In the genomic region with DNA sequence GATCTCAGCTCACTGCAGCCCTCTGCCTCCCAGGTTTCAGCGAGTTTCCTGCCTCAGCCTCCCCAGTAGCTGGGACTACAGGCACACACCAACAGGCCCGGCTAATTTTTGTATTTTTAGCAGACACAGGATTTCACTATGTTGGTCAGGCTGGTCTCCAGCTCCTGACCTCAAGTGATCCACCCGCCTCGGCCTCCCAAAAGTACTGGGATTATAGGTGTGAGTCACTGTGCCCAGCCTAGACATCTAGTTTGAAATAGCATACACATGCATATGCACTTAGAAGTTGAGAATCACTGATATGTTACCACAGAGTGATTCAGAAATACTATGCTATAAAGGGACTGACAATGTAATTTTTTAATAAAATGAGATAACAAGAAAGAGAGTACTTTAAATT, we compare ENCODE assay signal across 20 cellular contexts.
A peak's percentile ranks its signal among the peaks of the same experiment; 100 is the strongest.
DNase-seq lines count a peak whose midpoint lies in the region; ATAC-seq and TF ChIP-seq lines count a peak whose summit lies in the region.
"Had no signal": no experiment of that assay in that cellular context is flagged by ENCODE, and none has a peak within 500 bp of the region (broad histone marks: within the 10 kb centered on the region; RNA-seq: fewer than 3 reads in every experiment).

No MANE protein-coding gene starts in this region.

- H3K27me3 ChIP-seq in breast epithelium: no peaks in the 10 kb centered on the region
- no peaks in the 10 kb centered on the region for H3K27me3 ChIP-seq in foreskin keratinocyte
- no peaks in the 10 kb centered on the region for H3K27me3 ChIP-seq in left lung
- H3K27me3 ChIP-seq: heart right ventricle had no signal

- H3K36me3 ChIP-seq in breast epithelium (no peaks in the 10 kb centered on the region), left lung (peaks cover 0 to 35% of the 10 kb centered on the region in 2 donors)

- no TSS peak for BruUV-seq in MCF 10A (replicated peaks; lab: Mats Ljungman, UMichigan)

- H3K9me3 ChIP-seq in breast epithelium: no peaks in the 10 kb centered on the region
- no peaks in the 10 kb centered on the region for H3K9me3 ChIP-seq in left lung
- H3K9me3 ChIP-seq: A549, heart right ventricle had no signal

- CTCF ChIA-PET in MCF 10A (lab: Yijun Ruan, JAX): no interaction called here

- no peak overlapping the region for H3K4me3 ChIP-seq in breast epithelium
- no peak overlapping the region for H3K4me3 ChIP-seq in left lung
- H3K4me3 ChIP-seq: A549, heart right ventricle had no signal

- no peak overlapping the region for H3K4me3 Mint-ChIP-seq in MCF 10A (ENCODE audit: unreplicated experiment)
- H3K4me3 Mint-ChIP-seq: activated naive CD8-positive, alpha-beta T cell treated with anti-CD3 and anti-CD28 coated beads, Interleukin-2, amount 10 ng/mL, durations not matched to agents 7 days and 5 days; mesothelial cell of epicardium; stimulated activated memory B cell treated with anti-CD40 and anti-IgM and Interleukin-4, amounts not matched to agents 10 μg/mL and 1 μg/mL and 100 μg/mL, for 72 hours; type B pancreatic cell had no signal

- H3K4me1 Mint-ChIP-seq in MCF 10A (ENCODE audit: insufficient read depth, unreplicated experiment): no peaks in the 10 kb centered on the region
- H3K4me1 Mint-ChIP-seq: activated naive CD8-positive, alpha-beta T cell treated with anti-CD3 and anti-CD28 coated beads, Interleukin-2, amount 10 ng/mL, durations not matched to agents 7 days and 5 days; mesothelial cell of epicardium; stimulated activated memory B cell treated with anti-CD40 and anti-IgM and Interleukin-4, amounts not matched to agents 10 μg/mL and 1 μg/mL and 100 μg/mL, for 72 hours had no signal

- TF ChIP-seq CTCF in MCF 10A (IDR thresholded peaks at IDR 0.05; ENCODE audit: unreplicated experiment): no peak
- TF ChIP-seq CTCF in breast epithelium (IDR thresholded peaks at IDR 0.05): no peak
- TF ChIP-seq CTCF in foreskin keratinocyte (conservative IDR thresholded peaks at IDR 0.05): no peak
- TF ChIP-seq CTCF in left lung (IDR thresholded peaks at IDR 0.05): no peak

- H3K27me3 Mint-ChIP-seq in MCF 10A (ENCODE audit: insufficient read depth, unreplicated experiment): no peaks in the 10 kb centered on the region
- H3K27me3 Mint-ChIP-seq: activated naive CD8-positive, alpha-beta T cell treated with anti-CD3 and anti-CD28 coated beads, Interleukin-2, amount 10 ng/mL, durations not matched to agents 7 days and 5 days; stimulated activated memory B cell treated with anti-CD40 and anti-IgM and Interleukin-4, amounts not matched to agents 10 μg/mL and 1 μg/mL and 100 μg/mL, for 72 hours; type B pancreatic cell had no signal

- no peak for TF ChIP-seq POLR2A in breast epithelium (IDR thresholded peaks at IDR 0.05)

- H3K27ac ChIP-seq in breast epithelium (no peak overlapping the region), foreskin keratinocyte (no peak overlapping the region), left lung (no peak overlapping the region)
- H3K27ac ChIP-seq: A549, heart right ventricle had no signal

- no peaks in the 10 kb centered on the region for H3K4me1 ChIP-seq in breast epithelium
- H3K4me1 ChIP-seq in foreskin keratinocyte: no peaks in the 10 kb centered on the region
- H3K4me1 ChIP-seq in left lung: no peaks in the 10 kb centered on the region
- H3K4me1 ChIP-seq: A549 had no signal

- POLR2A ChIA-PET in MCF 10A (lab: Yijun Ruan, JAX): no interaction called here

- peak; percentile 27 for DNase-seq in MCF 10A (ENCODE audit: unreplicated experiment)
- DNase-seq in breast epithelium (ENCODE audit: low spot score in 2 of 2): no peak
- DNase-seq in amniotic stem cell (lab: John Stamatoyannopoulos, UW): peak; percentile 45
- peak in 1 of 2 donors; percentile 42 for DNase-seq in foreskin keratinocyte
- DNase-seq in left lung: no peak
- DNase-seq in left cardiac atrium: no peak
- DNase-seq in NCI-H82 treated with DMSO at 0.1 percent for 48 hours (lab: John Stamatoyannopoulos, UW; ENCODE audit: unreplicated experiment): no peak
- no peak for DNase-seq in COR-L47 (lab: John Stamatoyannopoulos, UW)
- DNase-seq: activated CD4-positive, alpha-beta T cell treated with anti-CD3 and anti-CD28 coated beads, Interleukin-2, amount 50 U/mL, for 4 hours; activated naive CD8-positive, alpha-beta T cell treated with anti-CD3 and anti-CD28 coated beads, Interleukin-2, amount 10 ng/mL, durations not matched to agents 7 days and 5 days; activated T-cell treated with anti-CD3 and anti-CD28 coated beads, Interleukin-2, amount 50 U/mL, for 48 hours; heart right ventricle; Kasumi-1; kidney; NCI-H1694 treated with DMSO at 0.1 percent for 48 hours; nucleus accumbens had no signal

- H3K36me3 Mint-ChIP-seq in MCF 10A (ENCODE audit: insufficient read depth, unreplicated experiment): peaks cover 43% of the 10 kb centered on the region

- H3K27ac Mint-ChIP-seq in MCF 10A (ENCODE audit: low read depth, unreplicated experiment): no peak overlapping the region
- H3K27ac Mint-ChIP-seq: activated naive CD8-positive, alpha-beta T cell treated with anti-CD3 and anti-CD28 coated beads, Interleukin-2, amount 10 ng/mL, durations not matched to agents 7 days and 5 days; mesothelial cell of epicardium; stimulated activated memory B cell treated with anti-CD40 and anti-IgM and Interleukin-4, amounts not matched to agents 10 μg/mL and 1 μg/mL and 100 μg/mL, for 72 hours; type B pancreatic cell had no signal

- no peaks in the 10 kb centered on the region for H3K9me3 Mint-ChIP-seq in MCF 10A (ENCODE audit: unreplicated experiment)
- H3K9me3 Mint-ChIP-seq: activated naive CD8-positive, alpha-beta T cell treated with anti-CD3 and anti-CD28 coated beads, Interleukin-2, amount 10 ng/mL, durations not matched to agents 7 days and 5 days; stimulated activated memory B cell treated with anti-CD40 and anti-IgM and Interleukin-4, amounts not matched to agents 10 μg/mL and 1 μg/mL and 100 μg/mL, for 72 hours; type B pancreatic cell had no signal

- ATAC-seq in foreskin keratinocyte: peak; percentile 46
- ATAC-seq in left lung: no peak
- no peak for ATAC-seq in left cardiac atrium
- ATAC-seq: A549; heart right ventricle; stimulated activated memory B cell treated with anti-CD40 and anti-IgM and Interleukin-4, amounts not matched to agents 10 μg/mL and 1 μg/mL and 100 μg/mL, for 72 hours had no signal

- intact Hi-C loops in MCF 10A (cut with micrococcal nuclease): no loop called here
- intact Hi-C loops in breast epithelium (cut with DNase I; ENCODE audit: low total_unique reads): no loop called here
- intact Hi-C loops in left lung (cut with DNase I): no loop called here
- intact Hi-C loops in left cardiac atrium (cut with DNase I): no loop called here

Comparison
In these comparisons a context has a peak if more than half of its experiments do, and no peak if none do; other contexts are left out.
1. DNase-seq: peak in MCF 10A (single experiment) and amniotic stem cell (single experiment); none in breast epithelium (0 of 2), left lung (0 of 2), left cardiac atrium (single experiment), NCI-H82 treated with DMSO at 0.1 percent for 48 hours (single experiment) and COR-L47 (single experiment).